16 cellular contexts compared by ENCODE assay signal in the genomic region with DNA sequence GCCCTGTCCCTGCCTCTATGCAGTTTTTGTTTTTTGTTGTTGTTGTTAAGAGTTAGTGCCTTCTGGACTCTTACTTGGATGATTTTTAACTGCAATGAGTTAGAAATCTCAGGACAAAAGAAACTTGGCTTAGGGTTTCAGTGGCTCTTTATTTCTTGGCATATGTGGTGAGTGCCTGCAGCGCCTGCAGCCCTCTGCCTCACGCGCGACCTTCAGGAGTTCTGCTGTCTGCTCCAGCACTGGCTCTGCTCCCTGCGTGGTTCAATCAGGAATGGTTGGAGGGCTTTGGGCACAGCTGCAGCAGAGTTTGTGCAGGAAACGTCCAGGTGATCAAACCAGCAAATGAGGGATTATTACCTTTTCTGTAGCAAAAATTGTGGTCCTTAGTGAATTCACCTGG. TPM values are rescaled to one million over a fixed set of nuclear protein-coding genes. Genes with fewer than 3 reads are reported as not detected.
"Had no signal": no experiment of that assay in that cellular context is flagged by ENCODE, and none has a peak within 500 bp of the region (broad histone marks: within the 10 kb centered on the region; RNA-seq: fewer than 3 reads in every experiment).

No MANE protein-coding gene starts in this region.

- H3K27me3 ChIP-seq: gastroesophageal sphincter, pancreas, tibial nerve, uterus had no signal

- DNase-seq: activated B cell treated with CpG ODN at 0.5 μM for 24 hours; activated CD4-positive, alpha-beta T cell treated with anti-CD3 and anti-CD28 coated beads for 48 hours; activated CD8-positive, alpha-beta memory T cell treated with anti-CD3 and anti-CD28 coated beads, Interleukin-2, amount 50 U/mL, for 4 hours; activated CD8-positive, alpha-beta T cell treated with anti-CD3 and anti-CD28 coated beads for 36 hours; activated gamma-delta T cell; activated naive CD8-positive, alpha-beta T cell treated with anti-CD3 and anti-CD28 coated beads for 36 hours; activated T-cell treated with anti-CD3 and anti-CD28 coated beads, Interleukin-2, amount 50 U/mL, for 72 hours; cerebellar nuclear complex; dermis blood vessel endothelial cell; pancreas; stimulated activated CD4-positive, alpha-beta T cell treated with anti-CD3 and anti-CD28 coated beads, Interleukin-12 subunit alpha, Interleukin-12 subunit beta, amount 100 ng/mL, for 4 hours; stimulated activated naive B cell treated with anti-CD40 and anti-IgM and Interleukin-4, amounts not matched to agents 10 μg/mL and 1 μg/mL and 100 μg/mL, for 72 hours; T-helper 2 cell; uterus had no signal

- H3K36me3 ChIP-seq: gastroesophageal sphincter, pancreas, tibial nerve, uterus had no signal

- ATAC-seq: activated CD8-positive, alpha-beta T cell treated with anti-CD3 and anti-CD28 coated beads for 36 hours; activated T-cell treated with anti-CD3 and anti-CD28 coated beads, Interleukin-2, amount 50 U/mL, for 72 hours; gastroesophageal sphincter; stimulated activated naive B cell treated with anti-CD40 and anti-IgM and Interleukin-4, amounts not matched to agents 10 μg/mL and 1 μg/mL and 100 μg/mL, for 72 hours had no signal

- H3K9me3 ChIP-seq: gastroesophageal sphincter, pancreas, tibial nerve, uterus had no signal

- H3K27ac ChIP-seq: gastroesophageal sphincter, pancreas, tibial nerve, uterus had no signal

- H3K4me3 ChIP-seq: gastroesophageal sphincter, pancreas, tibial nerve, uterus had no signal

- H3K4me1 ChIP-seq: gastroesophageal sphincter, tibial nerve, uterus had no signal

RNA-seq across cellular contexts. Expression of a gene that starts 19.8 kb away (rescaled TPM):
- total RNA-seq: activated B cell treated with CpG ODN at 0.5 μM for 24 hours; activated T-cell treated with anti-CD3 and anti-CD28 coated beads, Interleukin-2, amount 50 U/mL, for 72 hours had no signal
